ENCODE assay signal across 16 cellular contexts in genomic region chr16:87918866-87919680, GRCh38. TPM values are rescaled to one million over a fixed set of nuclear protein-coding genes. Genes with fewer than 3 reads are reported as not detected.
DNase-seq lines count a peak whose midpoint lies in the region; ATAC-seq and TF ChIP-seq lines count a peak whose summit lies in the region.
"Had no signal": no experiment of that assay in that cellular context is flagged by ENCODE, and none has a peak within 500 bp of the region (broad histone marks: within the 10 kb centered on the region; RNA-seq: fewer than 3 reads in every experiment).

No MANE protein-coding gene starts in this region.

- intact Hi-C loops in left cardiac atrium (cut with DNase I), result no loop called here
- intact Hi-C loops in transverse colon (cut with DNase I; ENCODE audit: low total_unique reads), result no loop called here

- peaks cover 4% of the 10 kb centered on the region for H3K4me1 Mint-ChIP-seq in activated T-helper 17 cell treated with anti-CD3 and anti-CD28 coated beads, Interleukin-2, amount 50 U/mL, for 72 hours
- no peaks in the 10 kb centered on the region for H3K4me1 Mint-ChIP-seq in activated CD4-positive, alpha-beta T cell treated with anti-CD3 and anti-CD28 coated beads, Interleukin-2, amount 10 ng/mL, durations not matched to agents 7 days and 5 days
- H3K4me1 Mint-ChIP-seq: CD4-positive, alpha-beta memory T cell had no signal

- H3K27ac Mint-ChIP-seq in activated T-helper 17 cell treated with anti-CD3 and anti-CD28 coated beads, Interleukin-2, amount 50 U/mL, for 72 hours, result peak overlapping the region; percentile 79
- H3K27ac Mint-ChIP-seq in activated CD4-positive, alpha-beta T cell treated with anti-CD3 and anti-CD28 coated beads, Interleukin-2, amount 10 ng/mL, durations not matched to agents 7 days and 5 days, result no peak overlapping the region
- H3K27ac Mint-ChIP-seq: CD4-positive, alpha-beta memory T cell had no signal

- H3K27ac ChIP-seq in subcutaneous abdominal adipose tissue (ENCODE audit: low read depth, low read length) (peak overlapping the region; percentile 67), transverse colon (no peak overlapping the region)
- H3K27ac ChIP-seq: foreskin keratinocyte, KMS-11 had no signal

- H3K9me3 ChIP-seq in subcutaneous abdominal adipose tissue (ENCODE audit: control insufficient read depth in 5 of 5, low read length in 5 of 5), result no peaks in the 10 kb centered on the region
- no peaks in the 10 kb centered on the region for H3K9me3 ChIP-seq in transverse colon

- no peaks in the 10 kb centered on the region for H3K36me3 Mint-ChIP-seq in activated T-helper 17 cell treated with anti-CD3 and anti-CD28 coated beads, Interleukin-2, amount 50 U/mL, for 72 hours (ENCODE audit: low read depth)
- H3K36me3 Mint-ChIP-seq in activated CD4-positive, alpha-beta T cell treated with anti-CD3 and anti-CD28 coated beads, Interleukin-2, amount 10 ng/mL, durations not matched to agents 7 days and 5 days (ENCODE audit: low read depth), result no peaks in the 10 kb centered on the region
- H3K36me3 Mint-ChIP-seq: CD4-positive, alpha-beta memory T cell had no signal

- H3K36me3 ChIP-seq in subcutaneous abdominal adipose tissue (ENCODE audit: control insufficient read depth in 5 of 5, insufficient read depth in 5 of 5, low read length in 5 of 5), result no peaks in the 10 kb centered on the region
- H3K36me3 ChIP-seq in transverse colon, result no peaks in the 10 kb centered on the region

- H3K27me3 ChIP-seq in subcutaneous abdominal adipose tissue (ENCODE audit: control insufficient read depth in 5 of 5, insufficient read depth in 4 of 5, low read length in 5 of 5) (peaks cover 0 to 4% (median 0%) of the 10 kb centered on the region in 5 donors), transverse colon (peaks cover 3% of the 10 kb centered on the region)
- H3K27me3 ChIP-seq: foreskin keratinocyte had no signal

- no peak overlapping the region for H3K4me3 Mint-ChIP-seq in activated T-helper 17 cell treated with anti-CD3 and anti-CD28 coated beads, Interleukin-2, amount 50 U/mL, for 72 hours
- no peak overlapping the region for H3K4me3 Mint-ChIP-seq in activated CD4-positive, alpha-beta T cell treated with anti-CD3 and anti-CD28 coated beads, Interleukin-2, amount 10 ng/mL, durations not matched to agents 7 days and 5 days

- CTCF ChIA-PET in activated CD4-positive, alpha-beta T cell treated with anti-CD3 and anti-CD28 coated beads, Interleukin-2, amount 10 ng/mL, durations not matched to agents 7 days and 5 days (lab: Charles Lee), result no interaction called here

- H3K9me3 Mint-ChIP-seq in activated T-helper 17 cell treated with anti-CD3 and anti-CD28 coated beads, Interleukin-2, amount 50 U/mL, for 72 hours, result no peaks in the 10 kb centered on the region
- H3K9me3 Mint-ChIP-seq in activated CD4-positive, alpha-beta T cell treated with anti-CD3 and anti-CD28 coated beads, Interleukin-2, amount 10 ng/mL, durations not matched to agents 7 days and 5 days, result no peaks in the 10 kb centered on the region
- H3K9me3 Mint-ChIP-seq: CD4-positive, alpha-beta memory T cell had no signal

- no peak for ATAC-seq in activated T-helper 17 cell treated with anti-CD3 and anti-CD28 coated beads, Interleukin-2, amount 50 U/mL, for 72 hours (replicated peaks)
- ATAC-seq in left cardiac atrium, result peak; percentile 33 to 50
- ATAC-seq: foreskin keratinocyte had no signal

- 64% methylated on average over 37 of the region's 37 CpGs; no CpG with 5 or more reads in 1 of the 2 donors for WGBS in transverse colon (ENCODE audit: low coverage in 1 of 2), 2 donors

- no peak for TF ChIP-seq POLR2A in transverse colon (IDR thresholded peaks at IDR 0.05)

- H3K4me1 ChIP-seq in subcutaneous abdominal adipose tissue (ENCODE audit: control insufficient read depth in 5 of 5, insufficient read depth in 5 of 5, low read length in 5 of 5), result peaks cover 0 to 29% (median 23%) of the 10 kb centered on the region in 5 donors
- H3K4me1 ChIP-seq in transverse colon, result no peaks in the 10 kb centered on the region
- H3K4me1 ChIP-seq: foreskin keratinocyte had no signal

- TF ChIP-seq EP300 in transverse colon (IDR thresholded peaks at IDR 0.05; ENCODE audit: low read depth), result no peak

- POLR2A ChIA-PET in activated CD4-positive, alpha-beta T cell treated with anti-CD3 and anti-CD28 coated beads, Interleukin-2, amount 10 ng/mL, durations not matched to agents 7 days and 5 days (lab: Charles Lee), result no interaction called here

- DNase-seq in ELR (ENCODE audit: low read depth) (peak; percentile 32), left cardiac atrium (peak; percentile 46), superior temporal gyrus (ENCODE audit: extremely low spot score) (no peak), transverse colon (no peak), putamen (ENCODE audit: low spot score) (no peak)
- no peak for DNase-seq in activated CD4-positive, alpha-beta T cell treated with anti-CD3 and anti-CD28 coated beads, Interleukin-2, amount 10 ng/mL, durations not matched to agents 7 days and 5 days
- DNase-seq: activated CD4-positive, alpha-beta T cell treated with anti-CD3 and anti-CD28 coated beads, Interleukin-2, amount 50 U/mL, for 1 hour; CD4-positive, alpha-beta memory T cell; foreskin keratinocyte; NCI-H1930; NCI-H69 had no signal

- TF ChIP-seq CTCF in transverse colon (IDR thresholded peaks at IDR 0.05), result no peak

- H3K4me3 ChIP-seq in subcutaneous abdominal adipose tissue (ENCODE audit: low read depth in 1 of 5, low read length in 5 of 5) (peak overlapping the region; percentile 31 to 57 (median 56)), transverse colon (no peak overlapping the region)

- H3K9ac ChIP-seq in subcutaneous abdominal adipose tissue (ENCODE audit: low read length in 5 of 5), result peak overlapping the region in 3 of 5 donors; percentile 37 to 75 (median 62)
- H3K9ac ChIP-seq: KMS-11 had no signal

- in situ Hi-C loops in transverse colon (cut with MboI; ENCODE audit: low pct_ligation_motif_present in 1 of 4, low pct_unique_long_range_greater_than_20kb in 1 of 4, low sequenced_read_pairs in 3 of 4), result loop anchor here in 1 of 4 donors (25.0 kb wide), 1 partner anchor 132 kb away; no protein-coding TSS in a partner anchor

- peaks cover 5% of the 10 kb centered on the region for H3K27me3 Mint-ChIP-seq in activated T-helper 17 cell treated with anti-CD3 and anti-CD28 coated beads, Interleukin-2, amount 50 U/mL, for 72 hours
- no peaks in the 10 kb centered on the region for H3K27me3 Mint-ChIP-seq in activated CD4-positive, alpha-beta T cell treated with anti-CD3 and anti-CD28 coated beads, Interleukin-2, amount 10 ng/mL, durations not matched to agents 7 days and 5 days

RNA-seq across cellular contexts. Expression of gene CA5A, which starts 17.3 kb away (rescaled TPM):
- total RNA-seq in activated T-helper 17 cell treated with anti-CD3 and anti-CD28 coated beads, Interleukin-2, amount 50 U/mL, for 72 hours, result not detected
- total RNA-seq in left cardiac atrium, result not detected
- total RNA-seq in transverse colon, result not detected
- not detected for total RNA-seq in activated CD4-positive, alpha-beta T cell treated with anti-CD3 and anti-CD28 coated beads, Interleukin-2, amount 10 ng/mL, durations not matched to agents 7 days and 5 days
- total RNA-seq: CD4-positive, alpha-beta memory T cell; foreskin keratinocyte; T-helper 2 cell treated with Interferon-gamma antibody and Interleukin-4, amounts not matched to agents 100 ng/mL and 5 ng/mL, for 36 hours; urinary bladder had no signal

RNA-seq across cellular contexts. Expression of gene BANP, which starts 32.2 kb away (rescaled TPM):
- total RNA-seq in activated T-helper 17 cell treated with anti-CD3 and anti-CD28 coated beads, Interleukin-2, amount 50 U/mL, for 72 hours, result 10 to 100 TPM; 46.4 to 85.9 TPM
- total RNA-seq in left cardiac atrium, result 10 to 100 TPM; 13.9 to 16.7 TPM
- 10 to 100 TPM; 15.3 to 25.1 (median 18.7) TPM for total RNA-seq in transverse colon
- total RNA-seq in activated CD4-positive, alpha-beta T cell treated with anti-CD3 and anti-CD28 coated beads, Interleukin-2, amount 10 ng/mL, durations not matched to agents 7 days and 5 days, result 10 to 100 TPM; 43.2 to 45.5 TPM

RNA-seq across cellular contexts. Expression of gene SLC7A5, which starts 49.8 kb away (rescaled TPM):
- 100 to 1,000 TPM; 130 to 233 TPM for total RNA-seq in activated T-helper 17 cell treated with anti-CD3 and anti-CD28 coated beads, Interleukin-2, amount 50 U/mL, for 72 hours
- total RNA-seq in left cardiac atrium, result 10 to 100 TPM in 1 of 2 donors, 1 to 10 TPM in 1; 8.4 to 18.4 TPM
- 1 to 10 TPM; 2.7 to 7.0 (median 5.7) TPM for total RNA-seq in transverse colon
- 10 to 100 TPM; 73.1 to 77.1 TPM for total RNA-seq in activated CD4-positive, alpha-beta T cell treated with anti-CD3 and anti-CD28 coated beads, Interleukin-2, amount 10 ng/mL, durations not matched to agents 7 days and 5 days

Comparison
In these comparisons a context has a peak if more than half of its experiments do, and no peak if none do; other contexts are left out.
1. DNase-seq: peak in ELR (single experiment) and left cardiac atrium (single experiment); none in superior temporal gyrus (single experiment), transverse colon (single experiment), putamen (single experiment) and activated CD4-positive, alpha-beta T cell treated with anti-CD3 and anti-CD28 coated beads, Interleukin-2, amount 10 ng/mL, durations not matched to agents 7 days and 5 days (single experiment).
2. H3K4me3 ChIP-seq: peak in subcutaneous abdominal adipose tissue (5 of 5); none in transverse colon (0 of 4).